In genomic region chr1:181255270-181255929, GRCh38 we compare ENCODE assay signal across 10 cellular contexts.
DNase-seq lines count a peak whose midpoint lies in the region; ATAC-seq and TF ChIP-seq lines count a peak whose summit lies in the region.
"Had no signal": no experiment of that assay in that cellular context is flagged by ENCODE, and none has a peak within 500 bp of the region (broad histone marks: within the 10 kb centered on the region; RNA-seq: fewer than 3 reads in every experiment).

No MANE protein-coding gene starts in this region.

- H3K9me2 ChIP-seq in PC-3 (replicated peaks; ENCODE audit: low read length) = no peaks in the 10 kb centered on the region

- POLR2A ChIA-PET in PC-3 (lab: Charles Lee; ENCODE audit: unreplicated experiment) = no interaction called here

- H3K79me2 ChIP-seq in PC-3 (ENCODE audit: low read length) = no peaks in the 10 kb centered on the region

- H3K9me3 ChIP-seq in PC-3 (ENCODE audit: low read length) = no peaks in the 10 kb centered on the region

- no TSS peak for BruUV-seq in PC-3 (replicated peaks; lab: Mats Ljungman, UMichigan)

- no peak for TF ChIP-seq CTCF in PC-3 (conservative IDR thresholded peaks at IDR 0.05; ENCODE audit: low read depth, low read length)
- TF ChIP-seq CTCF in epithelial cell of proximal tubule (conservative IDR thresholded peaks at IDR 0.05; ENCODE audit: low read depth, low read length) = no peak
- TF ChIP-seq CTCF in CD14-positive monocyte (IDR thresholded peaks at IDR 0.05) = no peak

- peaks cover 1 to 6% (median 5%) of the 10 kb centered on the region in 3 donors for H3K27me3 Mint-ChIP-seq in CD14-positive monocyte (ENCODE audit: low read depth in 3 of 3)

- H3K9ac ChIP-seq in PC-3 (ENCODE audit: low read length) = no peak overlapping the region

- H2AFZ ChIP-seq in PC-3 (ENCODE audit: low read length) = no peak overlapping the region

- ATAC-seq in PC-3 (peak; percentile 92), GM21576 (IDR thresholded peaks at IDR 0.05; ENCODE audit: unreplicated experiment) (no peak)

- H3F3A ChIP-seq in PC-3 (ENCODE audit: low read length, unreplicated experiment) = no peaks in the 10 kb centered on the region

- intact Hi-C loops in PC-3 (cut with micrococcal nuclease) (no loop called here), CD14-positive monocyte (cut with micrococcal nuclease) (no loop called here)

- no peaks in the 10 kb centered on the region for H3K4me1 Mint-ChIP-seq in CD14-positive monocyte

- CTCF ChIA-PET in PC-3 (lab: Charles Lee) = no interaction called here

- peaks cover 22% of the 10 kb centered on the region for H3K4me1 ChIP-seq in PC-3 (ENCODE audit: insufficient read depth, low read length)

- no peaks in the 10 kb centered on the region for H3K36me3 ChIP-seq in PC-3 (ENCODE audit: low read depth, low read length)

- H3K4me3 Mint-ChIP-seq in CD14-positive monocyte = no peak overlapping the region

- DNase-seq in DMS53 treated with DMSO at 0.1 percent for 48 hours (lab: John Stamatoyannopoulos, UW; ENCODE audit: unreplicated experiment) (peak; percentile 7), PC-3 (peak; percentile 83), epithelial cell of proximal tubule (ENCODE audit: low read depth) (peak; percentile 100), non-pigmented ciliary epithelial cell (ENCODE audit: low read depth) (peak; percentile 90), NCI-H1694 treated with DMSO at 0.1 percent for 48 hours (lab: John Stamatoyannopoulos, UW) (no peak), CD14-positive monocyte (ENCODE audit: low spot score) (no peak)
- no peak for DNase-seq in activated CD4-positive, alpha-beta T cell treated with anti-CD3 and anti-CD28 coated beads for 1 hour
- DNase-seq: activated CD4-positive, alpha-beta T cell treated with anti-CD3 and anti-CD28 coated beads, Interleukin-2, amount 50 U/mL, for 4 hours; GDM1 had no signal

- H3K4me2 ChIP-seq in PC-3 (ENCODE audit: low read length) = no peak overlapping the region

- no peak overlapping the region for H3K27ac ChIP-seq in PC-3 (ENCODE audit: low read length)

- no peak overlapping the region for H3K27ac Mint-ChIP-seq in CD14-positive monocyte

- no peak overlapping the region for H3K4me3 ChIP-seq in PC-3 (ENCODE audit: low read length)
- H3K4me3 ChIP-seq in epithelial cell of proximal tubule (ENCODE audit: low read depth, low read length) = no peak overlapping the region

- H3K9me3 Mint-ChIP-seq in CD14-positive monocyte = peaks cover 4 to 19% (median 14%) of the 10 kb centered on the region in 7 donors

- no peaks in the 10 kb centered on the region for H3K36me3 Mint-ChIP-seq in CD14-positive monocyte

- 0 out of 2 replicates have a peak, but pooled peaks cover 6% of the 10 kb centered on the region for H3K27me3 ChIP-seq in PC-3 (ENCODE audit: low read length)

- no peaks in the 10 kb centered on the region for H4K20me1 ChIP-seq in PC-3 (ENCODE audit: low read length)

Comparison
In these comparisons a context has a peak if more than half of its experiments do, and no peak if none do; other contexts are left out.
1. DNase-seq: peak in DMS53 treated with DMSO at 0.1 percent for 48 hours (single experiment), PC-3 (single experiment), epithelial cell of proximal tubule (single experiment) and non-pigmented ciliary epithelial cell (single experiment); none in NCI-H1694 treated with DMSO at 0.1 percent for 48 hours (single experiment), CD14-positive monocyte (single experiment) and activated CD4-positive, alpha-beta T cell treated with anti-CD3 and anti-CD28 coated beads for 1 hour (single experiment).